8 cellular contexts compared by ENCODE assay signal in the genomic region with DNA sequence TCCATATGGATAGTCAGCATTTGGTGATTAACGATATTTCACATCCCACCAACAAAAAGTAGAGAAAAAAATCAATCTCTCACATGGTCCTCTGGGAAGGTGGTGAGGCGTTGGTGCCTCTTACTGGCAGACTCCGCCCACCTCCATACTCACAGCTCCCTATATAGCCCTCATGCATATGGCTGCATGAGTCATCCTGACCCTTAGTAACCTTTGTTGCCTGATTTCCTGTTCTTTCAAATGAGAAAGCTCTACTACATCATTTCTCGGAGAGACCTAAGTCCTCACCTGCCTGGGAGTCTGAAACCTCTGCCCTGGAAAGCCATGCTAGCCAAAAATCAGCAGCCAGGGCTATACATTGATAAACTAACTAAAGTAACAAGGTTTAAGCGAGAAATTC. TPM values are rescaled to one million over a fixed set of nuclear protein-coding genes. Genes with fewer than 3 reads are reported as not detected.
DNase-seq lines count a peak whose midpoint lies in the region; ATAC-seq lines count a peak whose summit lies in the region.

No MANE protein-coding gene starts in this region.

- no peaks in the 10 kb centered on the region for H3K79me2 ChIP-seq in mesendoderm (ENCODE audit: control insufficient read depth, insufficient read depth, low read length)

- H3K36me3 ChIP-seq in mesendoderm (ENCODE audit: control insufficient read depth, insufficient read depth, low read length): no peaks in the 10 kb centered on the region

- H4K5ac ChIP-seq in mesendoderm (ENCODE audit: low read length): no peak overlapping the region

- no peak overlapping the region for H3K4ac ChIP-seq in mesendoderm (ENCODE audit: low read depth, low read length)

- H3K9ac ChIP-seq in mesendoderm (ENCODE audit: low read length): no peak overlapping the region

- DNase-seq in activated gamma-delta T cell treated with Interleukin-2 at 50 U/mL for 16 hours (peak; percentile 8), activated gamma-delta T cell (lab: John Stamatoyannopoulos, UW) (no peak), RKO (ENCODE audit: low spot score) (peak; percentile 94), mesendoderm (peak; percentile 97), anterior cingulate cortex (lab: John Stamatoyannopoulos, UW) (no peak), pons (ENCODE audit: low spot score) (no peak)
- peak; percentile 58 for DNase-seq in activated naive CD4-positive, alpha-beta T cell treated with anti-CD3 and anti-CD28 coated beads, Interleukin-2, amount 50 U/mL, for 16 hours

- peaks cover 4% of the 10 kb centered on the region for H3K4me1 ChIP-seq in mesendoderm (ENCODE audit: control insufficient read depth, low read depth, low read length)

- no peak overlapping the region for H3K23ac ChIP-seq in mesendoderm (ENCODE audit: low read length)

- H3K56ac ChIP-seq in mesendoderm (ENCODE audit: low read length): no peak overlapping the region

- H3K79me1 ChIP-seq in mesendoderm (ENCODE audit: low read length): no peaks in the 10 kb centered on the region

- ATAC-seq in HG03457 (IDR thresholded peaks at IDR 0.05; ENCODE audit: unreplicated experiment): peak; percentile 74

- no peak overlapping the region for H4K8ac ChIP-seq in mesendoderm (ENCODE audit: low read depth, low read length)

- no peak overlapping the region for H3K4me2 ChIP-seq in mesendoderm (ENCODE audit: low read length)

- no peak overlapping the region for H2BK120ac ChIP-seq in mesendoderm (ENCODE audit: low read depth, low read length)

- WGBS in mesendoderm (ENCODE audit: extremely low coverage, insufficient coverage, low lambda C conversion rate): no CpG with 5 or more reads among the region's 5 CpGs

- no peak overlapping the region for H3K18ac ChIP-seq in mesendoderm (ENCODE audit: low read length)

- no peak overlapping the region for H3K4me3 ChIP-seq in mesendoderm (ENCODE audit: low read length)

- no peak overlapping the region for H2AK5ac ChIP-seq in mesendoderm (ENCODE audit: low read length)

- H2BK15ac ChIP-seq in mesendoderm (replicated peaks; ENCODE audit: low read depth): peak overlapping the region; percentile 58

- no peak overlapping the region for H2BK5ac ChIP-seq in mesendoderm (ENCODE audit: low read length)

- no peak overlapping the region for H3K27ac ChIP-seq in mesendoderm (ENCODE audit: low read depth, low read length)

- H3K27me3 ChIP-seq in mesendoderm (ENCODE audit: insufficient read depth, low read length, poor library complexity): no peaks in the 10 kb centered on the region

RNA-seq across cellular contexts. Expression of gene ABCA1, which starts 33.3 kb away (rescaled TPM):
- polyA plus RNA-seq in mesendoderm (2013, experiment 1 of 2): 1.0 TPM
- 1.1 TPM for polyA plus RNA-seq in mesendoderm (2013, experiment 2 of 2)

Comparison
In these comparisons a context has a peak if more than half of its experiments do, and no peak if none do; other contexts are left out.
1. DNase-seq: peak in activated gamma-delta T cell treated with Interleukin-2 at 50 U/mL for 16 hours (single experiment), RKO (single experiment), activated naive CD4-positive, alpha-beta T cell treated with anti-CD3 and anti-CD28 coated beads, Interleukin-2, amount 50 U/mL, for 16 hours (single experiment) and mesendoderm (single experiment); none in activated gamma-delta T cell (single experiment), anterior cingulate cortex (0 of 58) and pons (single experiment).